In genomic region chr18:50663626-50664441, GRCh38 we compare ENCODE assay signal across 19 cellular contexts.
"Had no signal": no experiment of that assay in that cellular context is flagged by ENCODE, and none has a peak within 500 bp of the region (broad histone marks: within the 10 kb centered on the region; RNA-seq: fewer than 3 reads in every experiment).

No MANE protein-coding gene starts in this region.

- ATAC-seq: activated CD4-positive, alpha-beta T cell treated with anti-CD3 and anti-CD28 coated beads for 36 hours; activated T-cell treated with anti-CD3 and anti-CD28 coated beads, Interleukin-2, amount 50 U/mL, for 4 hours; esophagus mucosa; left lung; stimulated activated naive CD8-positive, alpha-beta T cell treated with anti-CD3 and anti-CD28 coated beads, Interleukin-15, amount 100 ng/mL, for 72 hours had no signal

- DNase-seq: activated B cell treated with CpG ODN at 0.5 μM for 24 hours; activated CD4-positive, alpha-beta T cell treated with anti-CD3 and anti-CD28 coated beads for 36 hours; activated CD4-positive, alpha-beta T cell treated with anti-CD3 and anti-CD28 coated beads, Interleukin-2, amount 50 U/mL, for 48 hours; activated CD8-positive, alpha-beta memory T cell treated with anti-CD3 and anti-CD28 coated beads, Interleukin-2, amount 50 U/mL, for 48 hours; activated naive CD4-positive, alpha-beta T cell treated with Interleukin-2 at 50 U/mL for 16 hours; activated naive CD8-positive, alpha-beta T cell treated with anti-CD3 and anti-CD28 coated beads for 36 hours; activated T-cell treated with anti-CD3 and anti-CD28 coated beads, Interleukin-2, amount 50 U/mL, for 4 hours; dermis blood vessel endothelial cell; effector memory CD4-positive, alpha-beta T cell; foreskin melanocyte; left lung; ovary; stimulated activated CD4-positive, alpha-beta T cell treated with anti-CD3 and anti-CD28 coated beads, Interleukin-1b, Interleukin-23, amount 100 ng/mL, for 48 hours; stimulated activated naive CD8-positive, alpha-beta T cell treated with anti-CD3 and anti-CD28 coated beads, Interleukin-15, amount 100 ng/mL, for 72 hours; T1000; trophoblast cell; uterus had no signal

- H3K27ac ChIP-seq: left lung, neutrophil, ovary, uterus had no signal
